ENCODE assay signal across 23 cellular contexts in genomic region chr10:128704716-128705115, GRCh38.
"Had no signal": no experiment of that assay in that cellular context is flagged by ENCODE, and none has a peak within 500 bp of the region (broad histone marks: within the 10 kb centered on the region; RNA-seq: fewer than 3 reads in every experiment).

No MANE protein-coding gene starts in this region.

- H3K4me3 ChIP-seq: colonic mucosa, gastroesophageal sphincter, heart left ventricle, hepatocyte, left lung, ovary, psoas muscle, sigmoid colon, thoracic aorta, tibial nerve, upper lobe of left lung had no signal

- ATAC-seq: gastroesophageal sphincter; heart left ventricle; left cardiac atrium; left lung; natural killer cell; psoas muscle; right cardiac atrium; stimulated activated naive B cell treated with anti-CD40 and anti-IgM and Interleukin-4, amounts not matched to agents 10 μg/mL and 1 μg/mL and 100 μg/mL, for 72 hours had no signal

- H3K4me1 Mint-ChIP-seq: natural killer cell; stimulated activated naive B cell treated with anti-CD40 and anti-IgM and Interleukin-4, amounts not matched to agents 10 μg/mL and 1 μg/mL and 100 μg/mL, for 72 hours had no signal

- H3K27me3 ChIP-seq: colonic mucosa, hepatocyte, ovary, sigmoid colon, tibial nerve, upper lobe of left lung had no signal

- H2AFZ ChIP-seq: hepatocyte had no signal

- H3K36me3 Mint-ChIP-seq: natural killer cell; stimulated activated naive B cell treated with anti-CD40 and anti-IgM and Interleukin-4, amounts not matched to agents 10 μg/mL and 1 μg/mL and 100 μg/mL, for 72 hours had no signal

- H3K4me3 Mint-ChIP-seq: dendritic cell treated with granulocyte-macrophage colony-stimulating factor and Interleukin-4, amounts not matched to agents 40 ng/mL and 50 ng/mL, for 4 days; natural killer cell; stimulated activated naive B cell treated with anti-CD40 and anti-IgM and Interleukin-4, amounts not matched to agents 10 μg/mL and 1 μg/mL and 100 μg/mL, for 72 hours; stimulated activated naive CD8-positive, alpha-beta T cell treated with anti-CD3 and anti-CD28 coated beads, Interleukin-15, Interleukin-2, amounts not matched to agents 100 ng/mL and 50 ng/mL, for 24 hours had no signal

- H3K4me1 ChIP-seq: colonic mucosa, gastroesophageal sphincter, heart left ventricle, left lung, psoas muscle, sigmoid colon, tibial nerve, upper lobe of left lung had no signal

- H3K9me3 Mint-ChIP-seq: dendritic cell treated with granulocyte-macrophage colony-stimulating factor and Interleukin-4, amounts not matched to agents 40 ng/mL and 50 ng/mL, for 4 days; natural killer cell; stimulated activated naive B cell treated with anti-CD40 and anti-IgM and Interleukin-4, amounts not matched to agents 10 μg/mL and 1 μg/mL and 100 μg/mL, for 72 hours; stimulated activated naive CD8-positive, alpha-beta T cell treated with anti-CD3 and anti-CD28 coated beads, Interleukin-15, Interleukin-2, amounts not matched to agents 100 ng/mL and 50 ng/mL, for 24 hours had no signal

- H3K4me2 ChIP-seq: hepatocyte had no signal

- H3K27ac ChIP-seq: colonic mucosa, gastroesophageal sphincter, heart left ventricle, hepatocyte, left lung, ovary, psoas muscle, sigmoid colon, thoracic aorta, tibial nerve, upper lobe of left lung had no signal

- H3K27ac Mint-ChIP-seq: dendritic cell treated with granulocyte-macrophage colony-stimulating factor and Interleukin-4, amounts not matched to agents 40 ng/mL and 50 ng/mL, for 4 days; natural killer cell; stimulated activated naive B cell treated with anti-CD40 and anti-IgM and Interleukin-4, amounts not matched to agents 10 μg/mL and 1 μg/mL and 100 μg/mL, for 72 hours; stimulated activated naive CD8-positive, alpha-beta T cell treated with anti-CD3 and anti-CD28 coated beads, Interleukin-15, Interleukin-2, amounts not matched to agents 100 ng/mL and 50 ng/mL, for 24 hours had no signal

- H3K9me3 ChIP-seq: colonic mucosa, gastroesophageal sphincter, left lung, ovary, psoas muscle, sigmoid colon, thoracic aorta, upper lobe of left lung had no signal

- DNase-seq: colonic mucosa; effector memory CD4-positive, alpha-beta T cell; foreskin fibroblast; heart left ventricle; kidney; left cardiac atrium; left lung; natural killer cell; occipital lobe; ovary; psoas muscle; right cardiac atrium; sigmoid colon; stimulated activated CD4-positive, alpha-beta T cell treated with anti-CD3 and anti-CD28 coated beads, Interleukin-15, amount 100 ng/mL, for 24 hours; stimulated activated CD4-positive, alpha-beta T cell treated with anti-CD3 and anti-CD28 coated beads, Interleukin-2, amount 100 ng/mL, for 48 hours; stimulated activated naive B cell treated with anti-CD40 and anti-IgM and Interleukin-4, amounts not matched to agents 10 μg/mL and 1 μg/mL and 100 μg/mL, for 72 hours; upper lobe of left lung had no signal

- H3K36me3 ChIP-seq: colonic mucosa, gastroesophageal sphincter, heart left ventricle, left lung, ovary, sigmoid colon, thoracic aorta, tibial nerve, upper lobe of left lung had no signal
